8 cellular contexts compared by ENCODE assay signal in genomic region chr16:15427648-15428239, GRCh38. TPM values are rescaled to one million over a fixed set of nuclear protein-coding genes. Genes with fewer than 3 reads are reported as not detected.
A peak's percentile ranks its signal among the peaks of the same experiment; 100 is the strongest.
DNase-seq lines count a peak whose midpoint lies in the region; ATAC-seq and TF ChIP-seq lines count a peak whose summit lies in the region.

No MANE protein-coding gene starts in this region.

- no peaks in the 10 kb centered on the region for H3K4me1 ChIP-seq in smooth muscle cell (ENCODE audit: low read depth)

- WGBS in smooth muscle cell (ENCODE audit: low lambda C conversion rate), result 22% methylated on average over 8 of the region's 8 CpGs

- no peak overlapping the region for H3K27ac ChIP-seq in smooth muscle cell (ENCODE audit: low read depth)

- TF ChIP-seq CTCF in smooth muscle cell (IDR thresholded peaks at IDR 0.05; ENCODE audit: borderline replicate concordance, insufficient read depth, poor library complexity, severe bottlenecking), result peak; percentile 63

- H4K20me1 ChIP-seq in smooth muscle cell (ENCODE audit: low read depth), result no peaks in the 10 kb centered on the region

- no peaks in the 10 kb centered on the region for H3K9me3 ChIP-seq in smooth muscle cell (replicated peaks; ENCODE audit: low read depth)

- no peaks in the 10 kb centered on the region for H3K36me3 ChIP-seq in smooth muscle cell (ENCODE audit: low read depth)

- H3K9ac ChIP-seq in smooth muscle cell (ENCODE audit: low read depth), result no peak overlapping the region

- no peak overlapping the region for H3K4me3 ChIP-seq in smooth muscle cell

- H3K27me3 ChIP-seq in smooth muscle cell (ENCODE audit: low read depth), result peaks cover 4% of the 10 kb centered on the region

- H3K79me2 ChIP-seq in smooth muscle cell (ENCODE audit: low read depth), result no peaks in the 10 kb centered on the region

- DNase-seq in DMS 273 treated with DMSO at 0.1 percent for 48 hours (lab: John Stamatoyannopoulos, UW) (peak; percentile 74), Kasumi-1 (lab: John Stamatoyannopoulos, UW) (peak; percentile 19 to 40), T-helper 2 cell (peak in 4 of 5 experiments; percentile 6 to 71 (median 44)), anterior cingulate cortex (lab: John Stamatoyannopoulos, UW) (peak in 52 of 58 donors; percentile 1 to 70 (median 43)), hepatic stellate cell (ENCODE audit: low spot score) (peak; percentile 69), smooth muscle cell (lab: John Stamatoyannopoulos, UW; ENCODE audit: unreplicated experiment) (no peak)

- H3K4me2 ChIP-seq in smooth muscle cell, result peak overlapping the region; percentile 68

- no peaks in the 10 kb centered on the region for H3F3A ChIP-seq in smooth muscle cell (ENCODE audit: low read depth)

- ATAC-seq in GM21515 (IDR thresholded peaks at IDR 0.05; ENCODE audit: unreplicated experiment), result no peak
- ATAC-seq in GM19463 (IDR thresholded peaks at IDR 0.05; ENCODE audit: unreplicated experiment), result no peak

- no peak overlapping the region for H2AFZ ChIP-seq in smooth muscle cell (ENCODE audit: low read depth)

RNA-seq across cellular contexts. Expression of gene BMERB1, which starts 6.6 kb away (rescaled TPM):
- 15.3 and 16.5 TPM in 2 replicates for total RNA-seq in smooth muscle cell
- polyA plus RNA-seq in smooth muscle cell, result 12.6 and 20.0 TPM in 2 replicates

RNA-seq across cellular contexts. Expression of gene MPV17L, which starts 32.2 kb away (rescaled TPM):
- not detected in 2 replicates for total RNA-seq in smooth muscle cell
- polyA plus RNA-seq in smooth muscle cell, result not detected in 2 replicates

RNA-seq across cellular contexts. Expression of gene NPIPA5, which starts 49.6 kb away (rescaled TPM):
- not detected in 2 replicates for total RNA-seq in smooth muscle cell
- 0.77 and 1.0 TPM in 2 replicates for polyA plus RNA-seq in smooth muscle cell
